In genomic region chr2:231627384-231628156, GRCh38 we compare ENCODE assay signal across 13 cellular contexts. TPM values are rescaled to one million over a fixed set of nuclear protein-coding genes. Genes with fewer than 3 reads are reported as not detected.
DNase-seq lines count a peak whose midpoint lies in the region; ATAC-seq, FAIRE-seq and TF ChIP-seq lines count a peak whose summit lies in the region.
"Had no signal": no experiment of that assay in that cellular context is flagged by ENCODE, and none has a peak within 500 bp of the region (broad histone marks: within the 10 kb centered on the region; RNA-seq: fewer than 3 reads in every experiment).

No MANE protein-coding gene starts in this region.

- TF ChIP-seq POLR2A in sigmoid colon (IDR thresholded peaks at IDR 0.05): no peak

- peak overlapping the region; percentile 53 for H3K27ac Mint-ChIP-seq in activated CD8-positive, alpha-beta T cell treated with anti-CD3 and anti-CD28 coated beads for 36 hours
- H3K27ac Mint-ChIP-seq in Calu3 (ENCODE audit: unreplicated experiment): no peak overlapping the region
- H3K27ac Mint-ChIP-seq: T-cell had no signal

- ATAC-seq in DND-41 (ENCODE audit: insufficient read depth, low read depth): peak; percentile 69
- ATAC-seq in activated CD8-positive, alpha-beta T cell treated with anti-CD3 and anti-CD28 coated beads for 36 hours: no peak
- ATAC-seq: T-cell had no signal

- peak overlapping the region; percentile 11; the same call in 1 of the 2 replicates for H3K4me2 ChIP-seq in DND-41 (ENCODE audit: insufficient read depth, low read length)

- H4K20me1 ChIP-seq in DND-41 (ENCODE audit: insufficient read depth, low read length): no peaks in the 10 kb centered on the region

- no peaks in the 10 kb centered on the region for H3K79me2 ChIP-seq in DND-41 (ENCODE audit: insufficient read depth, low read length)

- H3K9me3 ChIP-seq in DND-41 (ENCODE audit: insufficient read depth, low read length, severe bottlenecking) (no peaks in the 10 kb centered on the region), sigmoid colon (no peaks in the 10 kb centered on the region)

- intact Hi-C loops in activated CD8-positive, alpha-beta T cell treated with anti-CD3 and anti-CD28 coated beads for 36 hours (cut with micrococcal nuclease): no loop called here
- intact Hi-C loops in sigmoid colon (cut with DNase I): no loop called here
- intact Hi-C loops in Calu3 (cut with micrococcal nuclease; ENCODE audit: unreplicated experiment): no loop called here

- 81 to 90% methylated on average over 11 of the region's 11 CpGs for WGBS in sigmoid colon, 2 donors

- DNase-seq in DND-41 (no peak), fibroblast of the aortic adventitia (ENCODE audit: low read depth) (peak; percentile 63), sigmoid colon (no peak), Calu3 (no peak), LoVo (ENCODE audit: low spot score) (no peak), NCI-H2081 treated with DMSO at 0.1 percent for 48 hours (lab: John Stamatoyannopoulos, UW) (no peak), urothelium cell line (ENCODE audit: low spot score) (no peak)
- no peak for DNase-seq in activated CD8-positive, alpha-beta T cell treated with anti-CD3 and anti-CD28 coated beads for 36 hours
- DNase-seq: activated effector memory CD4-positive, alpha-beta T cell treated with anti-CD3 and anti-CD28 coated beads, Interleukin-2, amount 50 U/mL, for 16 hours; naive B cell; NCI-H345; T-cell had no signal

- no peak for TF ChIP-seq EP300 in sigmoid colon (IDR thresholded peaks at IDR 0.05)

- peak overlapping the region; percentile 23; the same call in 1 of the 2 replicates for H2AFZ ChIP-seq in DND-41 (ENCODE audit: low read depth, low read length)

- TF ChIP-seq CTCF in DND-41 (IDR thresholded peaks at IDR 0.05; ENCODE audit: borderline replicate concordance, extremely low read depth, low read length, poor library complexity, severe bottlenecking): no peak
- TF ChIP-seq CTCF in activated CD8-positive, alpha-beta T cell treated with anti-CD3 and anti-CD28 coated beads for 36 hours (IDR thresholded peaks at IDR 0.05): no peak
- no peak for TF ChIP-seq CTCF in fibroblast of the aortic adventitia (IDR thresholded peaks at IDR 0.05; ENCODE audit: insufficient read depth, low read length)
- no peak for TF ChIP-seq CTCF in sigmoid colon (IDR thresholded peaks at IDR 0.05)
- no peak for TF ChIP-seq CTCF in Calu3 (IDR thresholded peaks at IDR 0.05; ENCODE audit: unreplicated experiment)

- H3K36me3 ChIP-seq in DND-41 (ENCODE audit: insufficient read depth, low read length) (no peaks in the 10 kb centered on the region), sigmoid colon (no peaks in the 10 kb centered on the region)

- FAIRE-seq in urothelium cell line (lab: Jason Lieb, UNC): no peak
- FAIRE-seq: frontal cortex had no signal

- H3K27ac ChIP-seq in DND-41 (ENCODE audit: low read length) (peak overlapping the region; percentile 50), sigmoid colon (peak overlapping the region in 3 of 4 donors; percentile 24 to 62 (median 40))

- H3K4me1 ChIP-seq in DND-41 (ENCODE audit: insufficient read depth, low read length) (peaks cover 10% of the 10 kb centered on the region), sigmoid colon (no peaks in the 10 kb centered on the region)

- H3K27me3 ChIP-seq in DND-41 (ENCODE audit: insufficient read depth, low read length, poor library complexity) (no peaks in the 10 kb centered on the region), sigmoid colon (no peaks in the 10 kb centered on the region)

- H3K4me3 Mint-ChIP-seq in activated CD8-positive, alpha-beta T cell treated with anti-CD3 and anti-CD28 coated beads for 36 hours: no peak overlapping the region
- no peak overlapping the region for H3K4me3 Mint-ChIP-seq in Calu3 (ENCODE audit: low read depth, unreplicated experiment)
- H3K4me3 Mint-ChIP-seq: naive B cell, T-cell had no signal

- no peak overlapping the region for H3K4me3 ChIP-seq in DND-41 (ENCODE audit: low read depth in 1 of 2, low read length in 2 of 2)
- no peak overlapping the region for H3K4me3 ChIP-seq in fibroblast of the aortic adventitia (ENCODE audit: low read depth, low read length)
- H3K4me3 ChIP-seq in sigmoid colon: no peak overlapping the region

- no peaks in the 10 kb centered on the region for H3K36me3 Mint-ChIP-seq in activated CD8-positive, alpha-beta T cell treated with anti-CD3 and anti-CD28 coated beads for 36 hours (ENCODE audit: low read depth)
- no peaks in the 10 kb centered on the region for H3K36me3 Mint-ChIP-seq in Calu3 (ENCODE audit: insufficient read depth, unreplicated experiment)
- H3K36me3 Mint-ChIP-seq: naive B cell, T-cell had no signal

- no peaks in the 10 kb centered on the region for H3K27me3 Mint-ChIP-seq in activated CD8-positive, alpha-beta T cell treated with anti-CD3 and anti-CD28 coated beads for 36 hours
- no peaks in the 10 kb centered on the region for H3K27me3 Mint-ChIP-seq in Calu3 (ENCODE audit: unreplicated experiment)
- H3K27me3 Mint-ChIP-seq: naive B cell, T-cell had no signal

- BruUV-seq in Calu3 (replicated peaks; lab: Mats Ljungman, UMichigan): no TSS peak

- POLR2A ChIA-PET in activated CD8-positive, alpha-beta T cell treated with anti-CD3 and anti-CD28 coated beads for 36 hours (lab: Charles Lee): interaction anchor here (0.6 to 1.2 kb wide), 3 partner anchors 13 to 150 kb away, joined by 3 to 4 read pairs (median 3); no protein-coding TSS in a partner anchor

- H3K9ac ChIP-seq in DND-41 (ENCODE audit: low read depth, low read length): peak overlapping the region; percentile 21; the same call in 1 of the 2 replicates

- CTCF ChIA-PET in activated CD8-positive, alpha-beta T cell treated with anti-CD3 and anti-CD28 coated beads for 36 hours (lab: Charles Lee): interaction anchor here (0.7 to 2.2 kb wide), 8 partner anchors 9 to 110 kb away, joined by 3 to 12 read pairs (median 4); no protein-coding TSS in a partner anchor
- CTCF ChIA-PET in Calu3 (lab: Charles Lee): interaction anchor here (0.6 to 0.9 kb wide), 4 partner anchors 12 to 61 kb away, joined by 3 to 4 read pairs (median 4); no protein-coding TSS in a partner anchor

- H3K9me3 Mint-ChIP-seq in activated CD8-positive, alpha-beta T cell treated with anti-CD3 and anti-CD28 coated beads for 36 hours: no peaks in the 10 kb centered on the region
- no peaks in the 10 kb centered on the region for H3K9me3 Mint-ChIP-seq in Calu3 (ENCODE audit: low read depth, unreplicated experiment)
- H3K9me3 Mint-ChIP-seq: naive B cell, T-cell had no signal

- peaks cover 9% of the 10 kb centered on the region for H3K4me1 Mint-ChIP-seq in activated CD8-positive, alpha-beta T cell treated with anti-CD3 and anti-CD28 coated beads for 36 hours (ENCODE audit: low read depth)
- peaks cover 4% of the 10 kb centered on the region for H3K4me1 Mint-ChIP-seq in Calu3 (ENCODE audit: low read depth, unreplicated experiment)

RNA-seq across cellular contexts. Expression of gene TEX44, which starts 34.9 kb away (rescaled TPM):
- total RNA-seq in activated CD8-positive, alpha-beta T cell treated with anti-CD3 and anti-CD28 coated beads for 36 hours: not detected
- total RNA-seq in fibroblast of the aortic adventitia (ENCODE audit: low replicate concordance): not detected in 2 replicates
- total RNA-seq in sigmoid colon: not detected
- polyA plus RNA-seq in sigmoid colon: not detected
- not detected in 2 replicates for total RNA-seq in Calu3 (2022)
- total RNA-seq: frontal cortex, T-cell had no signal
